In the genomic region with DNA sequence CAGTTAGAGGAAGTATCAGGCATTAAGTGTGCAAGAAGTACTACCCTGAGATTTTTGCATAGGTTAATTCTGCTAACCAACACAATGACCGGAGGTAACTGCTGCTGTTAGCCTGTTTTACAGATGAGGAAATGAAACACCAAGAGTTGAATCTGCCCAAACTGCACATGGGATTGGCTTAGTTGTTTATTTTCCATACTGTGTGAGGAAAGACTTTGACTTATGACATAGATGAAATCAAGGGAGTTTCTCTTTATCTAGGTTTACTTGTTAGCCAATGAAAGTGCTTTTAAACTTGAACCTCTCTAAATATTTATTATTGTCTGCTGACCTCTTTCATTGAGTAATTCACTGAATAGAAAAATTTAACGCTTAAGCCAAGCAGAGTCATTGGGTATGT, we compare ENCODE assay signal across 14 cellular contexts. TPM values are rescaled to one million over a fixed set of nuclear protein-coding genes. Genes with fewer than 3 reads are reported as not detected.
DNase-seq lines count a peak whose midpoint lies in the region; ATAC-seq and TF ChIP-seq lines count a peak whose summit lies in the region.
"Had no signal": no experiment of that assay in that cellular context is flagged by ENCODE, and none has a peak within 500 bp of the region (broad histone marks: within the 10 kb centered on the region; RNA-seq: fewer than 3 reads in every experiment).

No MANE protein-coding gene starts in this region.

- CTCF ChIA-PET in naive thymus-derived CD4-positive, alpha-beta T cell (lab: Charles Lee): no interaction called here

- no peaks in the 10 kb centered on the region for H3K4me1 ChIP-seq in naive thymus-derived CD4-positive, alpha-beta T cell (ENCODE audit: control insufficient read depth in 2 of 2, insufficient read depth in 2 of 2, low read length in 2 of 2)

- no peaks in the 10 kb centered on the region for H3K4me1 Mint-ChIP-seq in naive thymus-derived CD4-positive, alpha-beta T cell

- H3K9me3 ChIP-seq in naive thymus-derived CD4-positive, alpha-beta T cell (ENCODE audit: control insufficient read depth in 2 of 3, low read length in 3 of 3): no peaks in the 10 kb centered on the region
- H3K9me3 ChIP-seq: stomach had no signal

- H3K27ac ChIP-seq in naive thymus-derived CD4-positive, alpha-beta T cell (ENCODE audit: low read depth, low read length): no peak overlapping the region
- H3K27ac ChIP-seq: C4-2B, stomach had no signal

- POLR2A ChIA-PET in naive thymus-derived CD4-positive, alpha-beta T cell (lab: Charles Lee): no interaction called here

- no peak overlapping the region for H3K4me3 Mint-ChIP-seq in naive thymus-derived CD4-positive, alpha-beta T cell
- H3K4me3 Mint-ChIP-seq: activated T-cell treated with anti-CD3 and anti-CD28 coated beads, Interleukin-2, amount 50 U/mL, for 24 hours had no signal

- H3K36me3 Mint-ChIP-seq in naive thymus-derived CD4-positive, alpha-beta T cell: no peaks in the 10 kb centered on the region

- peak; percentile 72 for ATAC-seq in GM18861 (IDR thresholded peaks at IDR 0.05; ENCODE audit: unreplicated experiment)
- peak; percentile 82 for ATAC-seq in GM21786 (IDR thresholded peaks at IDR 0.05; ENCODE audit: unreplicated experiment)
- peak; percentile 72 for ATAC-seq in HG03442 (IDR thresholded peaks at IDR 0.05; ENCODE audit: unreplicated experiment)
- ATAC-seq in naive thymus-derived CD4-positive, alpha-beta T cell: peak; percentile 26
- ATAC-seq in SK-N-SH treated with all-trans-retinoic acid at 6 μM for 48 hours: no peak
- ATAC-seq in GM19023 (IDR thresholded peaks at IDR 0.05; ENCODE audit: unreplicated experiment): no peak
- ATAC-seq: K562 had no signal

- H3K27ac Mint-ChIP-seq in naive thymus-derived CD4-positive, alpha-beta T cell: no peak overlapping the region
- H3K27ac Mint-ChIP-seq: activated T-cell treated with anti-CD3 and anti-CD28 coated beads, Interleukin-2, amount 50 U/mL, for 24 hours had no signal

- no peak for DNase-seq in naive thymus-derived CD4-positive, alpha-beta T cell
- no peak for DNase-seq in NCI-H2029 treated with DMSO at 0.1 percent for 48 hours (lab: John Stamatoyannopoulos, UW)
- DNase-seq: activated CD4-positive, CD25-positive, alpha-beta regulatory T cell treated with anti-CD3 and anti-CD28 coated beads, Interleukin-2, amount 50 U/mL, for 72 hours; activated T-cell treated with anti-CD3 and anti-CD28 coated beads, Interleukin-2, amount 50 U/mL, for 24 hours; retina; stomach; SW 1271 had no signal

- no peaks in the 10 kb centered on the region for H3K27me3 ChIP-seq in naive thymus-derived CD4-positive, alpha-beta T cell (ENCODE audit: control insufficient read depth in 2 of 2, insufficient read depth in 2 of 2, low read length in 2 of 2)
- H3K27me3 ChIP-seq: stomach had no signal

- H3K9me3 Mint-ChIP-seq in naive thymus-derived CD4-positive, alpha-beta T cell: no peaks in the 10 kb centered on the region
- H3K9me3 Mint-ChIP-seq: activated T-cell treated with anti-CD3 and anti-CD28 coated beads, Interleukin-2, amount 50 U/mL, for 24 hours had no signal

- H3K36me3 ChIP-seq in naive thymus-derived CD4-positive, alpha-beta T cell (ENCODE audit: control insufficient read depth in 2 of 3, insufficient read depth in 3 of 3, low read length in 3 of 3): no peaks in the 10 kb centered on the region
- H3K36me3 ChIP-seq: stomach had no signal

- H3K27me3 Mint-ChIP-seq in naive thymus-derived CD4-positive, alpha-beta T cell: peaks cover 2 to 11% (median 5%) of the 10 kb centered on the region in 5 donors

- intact Hi-C loops in naive thymus-derived CD4-positive, alpha-beta T cell (cut with micrococcal nuclease): no loop called here

- H3K4me3 ChIP-seq in naive thymus-derived CD4-positive, alpha-beta T cell (ENCODE audit: low read length): no peak overlapping the region
- H3K4me3 ChIP-seq: K562, stomach had no signal

TF ChIP-seq in SK-N-SH treated with all-trans-retinoic acid at 6 μM for 48 hours, 23 proteins besides CTCF, POLR2A, EP300 and RAD21:
- TF ChIP-seq TOX (CRISPR knock-in tag; IDR thresholded peaks at IDR 0.05; ENCODE audit: borderline replicate concordance): no peak
- TF ChIP-seq, protein P1, sequence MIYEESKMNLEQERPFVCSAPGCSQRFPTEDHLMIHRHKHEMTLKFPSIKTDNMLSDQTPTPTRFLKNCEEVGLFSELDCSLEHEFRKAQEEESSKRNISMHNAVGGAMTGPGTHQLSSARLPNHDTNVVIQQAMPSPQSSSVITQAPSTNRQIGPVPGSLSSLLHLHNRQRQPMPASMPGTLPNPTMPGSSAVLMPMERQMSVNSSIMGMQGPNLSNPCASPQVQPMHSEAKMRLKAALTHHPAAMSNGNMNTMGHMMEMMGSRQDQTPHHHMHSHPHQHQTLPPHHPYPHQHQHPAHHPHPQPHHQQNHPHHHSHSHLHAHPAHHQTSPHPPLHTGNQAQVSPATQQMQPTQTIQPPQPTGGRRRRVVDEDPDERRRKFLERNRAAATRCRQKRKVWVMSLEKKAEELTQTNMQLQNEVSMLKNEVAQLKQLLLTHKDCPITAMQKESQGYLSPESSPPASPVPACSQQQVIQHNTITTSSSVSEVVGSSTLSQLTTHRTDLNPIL (CRISPR knock-in tag; IDR thresholded peaks at IDR 0.05; ENCODE audit: low read depth): no peak
- TF ChIP-seq BACH2 (CRISPR knock-in tag; IDR thresholded peaks at IDR 0.05; ENCODE audit: borderline replicate concordance): no peak
- no peak for TF ChIP-seq PPARA (CRISPR knock-in tag; IDR thresholded peaks at IDR 0.05; ENCODE audit: borderline replicate concordance)
- TF ChIP-seq ZC3H10 (CRISPR knock-in tag; IDR thresholded peaks at IDR 0.05): no peak
- TF ChIP-seq ZFP3 (CRISPR knock-in tag; IDR thresholded peaks at IDR 0.05): no peak
- TF ChIP-seq GLIS3 (CRISPR knock-in tag; IDR thresholded peaks at IDR 0.05): no peak
- TF ChIP-seq ZNF565 (CRISPR knock-in tag; conservative IDR thresholded peaks at IDR 0.05; ENCODE audit: low read depth): no peak
- TF ChIP-seq, protein P2, sequence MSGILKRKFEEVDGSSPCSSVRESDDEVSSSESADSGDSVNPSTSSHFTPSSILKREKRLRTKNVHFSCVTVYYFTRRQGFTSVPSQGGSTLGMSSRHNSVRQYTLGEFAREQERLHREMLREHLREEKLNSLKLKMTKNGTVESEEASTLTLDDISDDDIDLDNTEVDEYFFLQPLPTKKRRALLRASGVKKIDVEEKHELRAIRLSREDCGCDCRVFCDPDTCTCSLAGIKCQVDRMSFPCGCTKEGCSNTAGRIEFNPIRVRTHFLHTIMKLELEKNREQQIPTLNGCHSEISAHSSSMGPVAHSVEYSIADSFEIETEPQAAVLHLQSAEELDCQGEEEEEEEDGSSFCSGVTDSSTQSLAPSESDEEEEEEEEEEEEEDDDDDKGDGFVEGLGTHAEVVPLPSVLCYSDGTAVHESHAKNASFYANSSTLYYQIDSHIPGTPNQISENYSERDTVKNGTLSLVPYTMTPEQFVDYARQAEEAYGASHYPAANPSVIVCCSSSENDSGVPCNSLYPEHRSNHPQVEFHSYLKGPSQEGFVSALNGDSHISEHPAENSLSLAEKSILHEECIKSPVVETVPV (CRISPR knock-in tag; IDR thresholded peaks at IDR 0.05): no peak
- TF ChIP-seq ZNF8 (CRISPR knock-in tag; IDR thresholded peaks at IDR 0.05): no peak
- no peak for TF ChIP-seq ARNTL (CRISPR knock-in tag; IDR thresholded peaks at IDR 0.05; ENCODE audit: borderline replicate concordance, low read depth)
- no peak for TF ChIP-seq RARB (CRISPR knock-in tag; IDR thresholded peaks at IDR 0.05)
- no peak for TF ChIP-seq TCF4 (CRISPR knock-in tag; IDR thresholded peaks at IDR 0.05; ENCODE audit: borderline replicate concordance)
- TF ChIP-seq, protein P3, sequence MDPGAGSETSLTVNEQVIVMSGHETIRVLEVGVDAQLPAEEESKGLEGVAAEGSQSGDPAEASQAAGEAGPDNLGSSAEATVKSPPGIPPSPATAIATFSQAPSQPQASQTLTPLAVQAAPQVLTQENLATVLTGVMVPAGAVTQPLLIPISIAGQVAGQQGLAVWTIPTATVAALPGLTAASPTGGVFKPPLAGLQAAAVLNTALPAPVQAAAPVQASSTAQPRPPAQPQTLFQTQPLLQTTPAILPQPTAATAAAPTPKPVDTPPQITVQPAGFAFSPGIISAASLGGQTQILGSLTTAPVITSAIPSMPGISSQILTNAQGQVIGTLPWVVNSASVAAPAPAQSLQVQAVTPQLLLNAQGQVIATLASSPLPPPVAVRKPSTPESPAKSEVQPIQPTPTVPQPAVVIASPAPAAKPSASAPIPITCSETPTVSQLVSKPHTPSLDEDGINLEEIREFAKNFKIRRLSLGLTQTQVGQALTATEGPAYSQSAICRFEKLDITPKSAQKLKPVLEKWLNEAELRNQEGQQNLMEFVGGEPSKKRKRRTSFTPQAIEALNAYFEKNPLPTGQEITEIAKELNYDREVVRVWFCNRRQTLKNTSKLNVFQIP (CRISPR knock-in tag; IDR thresholded peaks at IDR 0.05; ENCODE audit: borderline replicate concordance, low read depth): no peak
- no peak for TF ChIP-seq ISL1 (CRISPR knock-in tag; IDR thresholded peaks at IDR 0.05)
- TF ChIP-seq ZFP30 (CRISPR knock-in tag; IDR thresholded peaks at IDR 0.05): no peak
- TF ChIP-seq SNAI2 (CRISPR knock-in tag; IDR thresholded peaks at IDR 0.05): no peak
- TF ChIP-seq OSR1 (CRISPR knock-in tag; IDR thresholded peaks at IDR 0.05): no peak

RNA-seq across cellular contexts. Expression of a gene that starts 10.3 kb away (rescaled TPM):
- total RNA-seq in naive thymus-derived CD4-positive, alpha-beta T cell: 1 to 10 TPM in 1 of 5 experiments, under 1 TPM in 2, not detected in 2; 0.22 to 1.7 (median 0.29) TPM
- not detected for polyA plus RNA-seq in naive thymus-derived CD4-positive, alpha-beta T cell
- total RNA-seq: K562 had no signal
- polyA plus RNA-seq: K562 had no signal

Comparison
In these comparisons a context has a peak if more than half of its experiments do, and no peak if none do; other contexts are left out.
1. ATAC-seq: peak in GM18861 (single experiment), GM21786 (single experiment), HG03442 (single experiment) and naive thymus-derived CD4-positive, alpha-beta T cell (single experiment); none in SK-N-SH treated with all-trans-retinoic acid at 6 μM for 48 hours (single experiment) and GM19023 (single experiment).